Comparison of ENCODE assay signal across 20 cellular contexts in genomic region chr7:71770269-71770907, GRCh38.
"Had no signal": no experiment of that assay in that cellular context is flagged by ENCODE, and none has a peak within 500 bp of the region (broad histone marks: within the 10 kb centered on the region; RNA-seq: fewer than 3 reads in every experiment).

No MANE protein-coding gene starts in this region.

- H3K4me3 ChIP-seq: colonic mucosa, lower lobe of right lung, tibial artery, vagina had no signal

- DNase-seq: activated B cell treated with CpG ODN at 0.5 μM for 24 hours; activated CD4-positive, alpha-beta memory T cell treated with anti-CD3 and anti-CD28 coated beads, Interleukin-2, amount 10 ng/mL, durations not matched to agents 7 days and 5 days; activated CD4-positive, alpha-beta T cell treated with anti-CD3 and anti-CD28 coated beads for 4 hours; activated naive CD4-positive, alpha-beta T cell; activated naive CD8-positive, alpha-beta T cell treated with anti-CD3 and anti-CD28 coated beads for 36 hours; activated T-cell treated with anti-CD3 and anti-CD28 coated beads, Interleukin-2, amount 50 U/mL, for 1 hour; amniotic stem cell; brain microvascular endothelial cell; colonic mucosa; foreskin keratinocyte; hippocampal formation; islet precursor cell; left colon; lower lobe of right lung; occipital lobe; stimulated activated CD4-positive, alpha-beta T cell treated with anti-CD3 and anti-CD28 coated beads, Interleukin-1b, Interleukin-23, amount 100 ng/mL, for 48 hours; stimulated activated CD8-positive, alpha-beta memory T cell treated with anti-CD3 and anti-CD28 coated beads, Interleukin-4, amount 100 ng/mL, for 48 hours; tibial artery had no signal

- FAIRE-seq: TTC549 had no signal

- H3K27ac ChIP-seq: brain microvascular endothelial cell, colonic mucosa, foreskin keratinocyte, lower lobe of right lung, tibial artery, vagina had no signal

- H3K4me1 ChIP-seq: colonic mucosa, foreskin keratinocyte, lower lobe of right lung, tibial artery, vagina had no signal

- H3K9me3 ChIP-seq: colonic mucosa, lower lobe of right lung, vagina had no signal

- H3K36me3 ChIP-seq: brain microvascular endothelial cell, colonic mucosa, lower lobe of right lung, tibial artery, vagina had no signal

- H3K27me3 ChIP-seq: brain microvascular endothelial cell, colonic mucosa, foreskin keratinocyte, tibial artery, vagina had no signal
